35 cellular contexts compared by ENCODE assay signal in genomic region chr4:31139767-31140166, GRCh38.
"Had no signal": no experiment of that assay in that cellular context is flagged by ENCODE, and none has a peak within 500 bp of the region (broad histone marks: within the 10 kb centered on the region; RNA-seq: fewer than 3 reads in every experiment).

No MANE protein-coding gene starts in this region.

- H3K27ac ChIP-seq: KMS-11 had no signal

- DNase-seq: Karpas-422, Kasumi-1, KBM-7, KG1, MG63, MM.1S, MV-4-11, NCI-H1048, NCI-H1092, NCI-H1092 treated with DMSO at 0.1 percent for 48 hours, NCI-H1105, NCI-H1105 treated with DMSO at 0.1 percent for 48 hours, NCI-H1417, NCI-H1417 treated with DMSO at 0.1 percent for 48 hours, NCI-H1436, NCI-H1436 treated with DMSO at 0.1 percent for 48 hours, NCI-H146, NCI-H1694, NCI-H1694 treated with DMSO at 0.1 percent for 48 hours, NCI-H187, NCI-H187 treated with DMSO at 0.1 percent for 48 hours, NCI-H1930, NCI-H2029, NCI-H2029 treated with DMSO at 0.1 percent for 48 hours, NCI-H2081, NCI-H2081 treated with DMSO at 0.1 percent for 48 hours, NCI-H2107, NCI-H2171, NCI-H2171 treated with DMSO at 0.1 percent for 48 hours, NCI-H2227 treated with DMSO at 0.1 percent for 48 hours, NCI-H226, NCI-H345, NCI-H446, NCI-H446 treated with DMSO at 0.1 percent for 48 hours had no signal

- H3K4me2 ChIP-seq: KMS-11 had no signal

- H3K36me3 ChIP-seq: MG63 had no signal

- H3K27me3 ChIP-seq: MG63 had no signal

- H3K9ac ChIP-seq: KMS-11 had no signal

- H3K4me3 ChIP-seq: MG63 had no signal

- H3K9me3 ChIP-seq: MG63 had no signal
